ENCODE assay signal across 21 cellular contexts in the genomic region with DNA sequence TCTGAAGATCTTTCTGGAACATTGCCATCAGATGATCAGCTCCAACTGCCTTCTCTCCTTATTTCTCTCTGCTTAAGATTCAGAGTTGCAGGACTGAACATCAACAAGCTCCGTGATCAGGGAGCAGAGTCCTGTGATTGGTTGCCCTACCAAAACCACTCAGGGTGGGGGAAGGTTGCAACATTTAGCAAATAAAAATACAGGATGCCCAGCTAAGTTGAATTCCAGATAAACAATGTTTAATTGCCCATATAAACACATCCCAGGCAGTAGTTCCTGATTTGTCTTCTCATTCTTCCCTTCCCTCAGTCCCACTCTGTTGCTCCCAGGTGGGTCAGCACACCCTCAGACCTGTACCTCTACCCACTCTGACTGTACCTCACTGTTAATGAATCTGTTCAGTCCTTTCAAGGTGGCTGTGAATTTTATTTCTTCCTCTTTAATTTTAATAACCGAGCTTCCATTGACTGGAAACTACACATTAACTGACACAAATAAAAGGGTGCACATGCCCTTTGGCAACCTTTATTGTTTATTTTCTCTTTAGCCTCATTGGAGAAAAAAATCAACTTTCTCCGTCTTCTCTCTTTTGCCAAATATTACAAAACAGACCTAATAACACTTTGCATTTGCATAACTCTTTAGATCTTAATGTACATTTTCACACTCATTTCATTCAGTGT.
DNase-seq lines count a peak whose midpoint lies in the region; ATAC-seq and TF ChIP-seq lines count a peak whose summit lies in the region.
"Had no signal": no experiment of that assay in that cellular context is flagged by ENCODE, and none has a peak within 500 bp of the region (broad histone marks: within the 10 kb centered on the region; RNA-seq: fewer than 3 reads in every experiment).

No MANE protein-coding gene starts in this region.

- peaks cover 4% of the 10 kb centered on the region for H3K27me3 Mint-ChIP-seq in nephron (ENCODE audit: low read depth)

- H3K4me1 Mint-ChIP-seq in nephron, result peaks cover 75% of the 10 kb centered on the region

- H3K27me3 ChIP-seq in cardiac muscle cell, result no peaks in the 10 kb centered on the region

- no peaks in the 10 kb centered on the region for H3K36me3 ChIP-seq in cardiac muscle cell

- H3K4me1 ChIP-seq in cardiac muscle cell (ENCODE audit: low read depth), result peaks cover 22% of the 10 kb centered on the region

- ATAC-seq in left ventricle myocardium superior (no peak), GM21786 (IDR thresholded peaks at IDR 0.05; ENCODE audit: unreplicated experiment) (no peak)
- ATAC-seq: K562, Right ventricle myocardium inferior had no signal

- peak overlapping the region; percentile 97 to 98 (median 98) for H3K27ac Mint-ChIP-seq in nephron

- no peak overlapping the region for H3K4me3 ChIP-seq in cardiac muscle cell
- H3K4me3 ChIP-seq: K562 had no signal

- H3K9me3 Mint-ChIP-seq in nephron, result no peaks in the 10 kb centered on the region

- no peak overlapping the region for H3K4me3 Mint-ChIP-seq in nephron

- H3K36me3 Mint-ChIP-seq in nephron (ENCODE audit: low read depth), result no peaks in the 10 kb centered on the region

- DNase-seq in cardiac muscle cell (ENCODE audit: low read depth in 1 of 2, low spot score in 1 of 2) (peak in 1 of 2 donors; percentile 35), left ventricle myocardium superior (no peak), fibroblast of gingiva (ENCODE audit: low read depth) (peak; percentile 49), NCI-H1930 (lab: John Stamatoyannopoulos, UW) (no peak), NCI-H1105 treated with DMSO at 0.1 percent for 48 hours (lab: John Stamatoyannopoulos, UW) (no peak), cortex of kidney (lab: John Stamatoyannopoulos, UW) (no peak)
- DNase-seq: AML-193, Caco-2, DMS153, GDM1, GOT3, NCI-H1417, NCI-H187, NCI-H2227 treated with DMSO at 0.1 percent for 48 hours, NCI-H510A treated with DMSO at 0.1 percent for 48 hours, NCI-H774 had no signal

- TF ChIP-seq CTCF in cardiac muscle cell (IDR thresholded peaks at IDR 0.05; ENCODE audit: low read depth, low read length), result no peak
- no peak for TF ChIP-seq CTCF in nephron (IDR thresholded peaks at IDR 0.05; ENCODE audit: unreplicated experiment in 3 of 3)

- intact Hi-C loops in left ventricle myocardium superior (cut with micrococcal nuclease), result no loop called here

- H3K9me3 ChIP-seq in cardiac muscle cell (ENCODE audit: low read depth), result no peaks in the 10 kb centered on the region
- H3K9me3 ChIP-seq: Caco-2 had no signal

- peak overlapping the region; percentile 61 for H3K27ac ChIP-seq in cardiac muscle cell
- H3K27ac ChIP-seq: 22Rv1 had no signal
